ENCODE assay signal across 1 cellular context in the genomic region with DNA sequence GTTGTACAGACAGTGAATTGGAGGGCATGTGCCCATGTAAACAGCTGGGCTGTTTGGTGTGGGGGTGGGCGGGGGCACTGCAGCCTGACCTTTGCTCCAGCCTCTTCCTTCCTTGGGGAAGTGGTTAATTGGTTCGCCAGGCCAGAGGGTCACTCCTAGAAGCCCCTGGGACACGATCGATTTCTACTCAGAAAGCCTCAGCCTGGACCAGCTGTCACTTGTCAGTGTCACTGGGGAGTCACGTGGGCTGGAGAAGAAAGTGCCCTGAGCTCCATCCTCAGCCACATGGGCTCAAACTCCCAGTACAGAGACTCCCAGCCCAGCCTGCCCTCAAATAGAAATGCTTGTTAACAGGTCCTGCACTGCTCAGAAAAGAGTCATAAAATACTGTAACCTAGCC.
TF ChIP-seq lines count a peak whose summit lies in the region.

No MANE protein-coding gene starts in this region.

TF ChIP-seq in GM12878, 131 proteins besides CTCF, POLR2A, EP300 and RAD21 (continued from another document):
- TF ChIP-seq TCF12 (IDR thresholded peaks at IDR 0.05; ENCODE audit: low read depth, low read length) (0 out of 2 replicates have a peak, but pooled peaks have one; percentile 28), YY1 (IDR thresholded peaks at IDR 0.05; ENCODE audit: low read depth, low read length) (no peak)
